Comparison of ENCODE assay signal across 8 cellular contexts in the genomic region with DNA sequence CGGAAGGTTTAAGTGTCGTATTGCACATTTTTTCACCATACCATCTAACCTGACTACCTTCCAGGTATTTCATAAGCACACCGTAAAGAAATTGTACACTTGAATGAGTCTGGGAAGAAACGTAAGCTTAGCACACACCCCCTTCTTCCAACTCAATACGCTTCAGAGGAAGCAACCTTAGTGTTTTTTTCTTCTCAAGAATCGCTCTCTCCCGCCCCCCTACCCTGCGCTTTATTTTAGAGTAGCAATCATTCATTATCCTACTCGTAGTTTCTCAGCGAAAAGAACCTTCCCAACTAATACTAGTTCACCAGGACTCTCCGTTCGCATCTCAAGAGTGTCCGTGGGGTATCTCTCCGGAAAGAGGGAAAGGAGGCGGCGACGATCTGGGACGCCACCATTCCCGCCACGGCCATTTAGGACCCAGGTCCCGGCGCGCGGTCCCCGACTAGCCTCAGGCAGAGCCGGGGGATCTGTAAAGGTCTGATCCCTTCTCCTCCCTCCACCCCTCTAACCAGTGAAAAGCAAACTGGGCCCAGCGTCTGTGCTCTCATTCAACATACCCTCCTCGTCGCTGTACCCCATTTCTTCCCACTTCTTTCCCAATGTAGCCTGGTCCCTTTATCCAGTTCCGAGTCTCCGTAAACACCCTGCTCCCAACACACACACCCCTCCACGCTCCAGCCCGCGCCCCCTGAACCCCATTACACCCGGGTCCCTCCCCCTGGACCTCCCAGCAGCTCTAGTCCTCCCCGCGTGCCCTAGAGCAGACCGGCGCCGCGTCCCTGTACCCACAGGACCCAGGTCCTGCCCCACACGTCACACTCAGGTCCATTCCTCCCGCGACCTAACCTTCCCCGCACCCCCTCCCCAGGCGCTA. TPM values are rescaled to one million over a fixed set of nuclear protein-coding genes. Genes with fewer than 3 reads are reported as not detected.
DNase-seq lines count a peak whose midpoint lies in the region; ATAC-seq, FAIRE-seq and TF ChIP-seq lines count a peak whose summit lies in the region.

No MANE protein-coding gene starts in this region.

- ATAC-seq in HG02852 (IDR thresholded peaks at IDR 0.05; ENCODE audit: unreplicated experiment), result peak; percentile 43

- peaks cover 8% of the 10 kb centered on the region for H3K4me1 Mint-ChIP-seq in MCF 10A (ENCODE audit: insufficient read depth, unreplicated experiment)

- CTCF ChIA-PET in AG04449 (lab: Yijun Ruan, JAX) (interaction anchor here (1.4 to 30.3 kb wide), 4 partner anchors 19 to 96 kb away, joined by 3 to 560 read pairs (median 8); no protein-coding TSS in a partner anchor), MCF 10A (lab: Yijun Ruan, JAX) (interaction anchor here (0.6 to 2.8 kb wide), 2 partner anchors 96 to 337 kb away, joined by 3 to 13 read pairs; no protein-coding TSS in a partner anchor)

- H3K27ac ChIP-seq in small intestine (ENCODE audit: low read depth in 1 of 2, low read length in 1 of 2), result peak overlapping the region in 1 of 2 donors; percentile 71

- H3K9me3 Mint-ChIP-seq in MCF 10A (ENCODE audit: unreplicated experiment), result no peaks in the 10 kb centered on the region

- no peaks in the 10 kb centered on the region for H3K27me3 ChIP-seq in small intestine (ENCODE audit: control insufficient read depth in 2 of 2, insufficient read depth in 2 of 2, low read length in 2 of 2)

- DNase-seq in AG04449 (ENCODE audit: low read depth, low spot score) (no peak), GM03348 (ENCODE audit: low spot score) (peak; percentile 53), NCI-H345 treated with DMSO at 0.1 percent for 48 hours (lab: John Stamatoyannopoulos, UW; ENCODE audit: unreplicated experiment) (peak; percentile 19), MCF 10A (ENCODE audit: unreplicated experiment) (peak; percentile 65), inferior parietal cortex (ENCODE audit: extremely low spot score) (peak; percentile 47), small intestine (peak; percentile 21), SKM-1 treated with dmso at 0.1 percent for 144 hours (lab: John Stamatoyannopoulos, UW; ENCODE audit: unreplicated experiment) (no peak)

- H3K36me3 Mint-ChIP-seq in MCF 10A (ENCODE audit: insufficient read depth, unreplicated experiment), result peaks cover 7% of the 10 kb centered on the region

- H3K4me3 ChIP-seq in AG04449 (ENCODE audit: low read depth, low read length) (peak overlapping the region; percentile 91), small intestine (ENCODE audit: low read depth in 1 of 2, low read length in 2 of 2) (peak overlapping the region; percentile 58 to 71)

- no peaks in the 10 kb centered on the region for H3K36me3 ChIP-seq in small intestine (ENCODE audit: control insufficient read depth in 2 of 2, insufficient read depth in 2 of 2, low read length in 2 of 2)

- intact Hi-C loops in MCF 10A (cut with micrococcal nuclease), result loop anchor here (1.0 kb wide), 1 partner anchor 96 kb away; no protein-coding TSS in a partner anchor

- FAIRE-seq in small intestine (lab: Jason Lieb, UNC), result no peak

- no peaks in the 10 kb centered on the region for H3K9me3 ChIP-seq in small intestine (ENCODE audit: control insufficient read depth, low read depth)

- WGBS in small intestine, 3 donors, result 1% methylated on average over 45 to 46 of the region's 46 CpGs

- no TSS peak for BruUV-seq in MCF 10A (replicated peaks; lab: Mats Ljungman, UMichigan)

- no peaks in the 10 kb centered on the region for H3K27me3 Mint-ChIP-seq in MCF 10A (ENCODE audit: insufficient read depth, unreplicated experiment)

- peak overlapping the region; percentile 100 for H3K27ac Mint-ChIP-seq in MCF 10A (ENCODE audit: low read depth, unreplicated experiment)

- no peak for TF ChIP-seq CTCF in AG04449 (IDR thresholded peaks at IDR 0.05; ENCODE audit: insufficient read depth, low read length, missing control alignments)
- TF ChIP-seq CTCF in MCF 10A (IDR thresholded peaks at IDR 0.05; ENCODE audit: unreplicated experiment), result no peak

- peaks cover 0 to 3% of the 10 kb centered on the region in 2 donors for H3K4me1 ChIP-seq in small intestine (ENCODE audit: control insufficient read depth in 2 of 2, insufficient read depth in 1 of 2, low read depth in 1 of 2, low read length in 1 of 2)

- peak overlapping the region; percentile 95 for H3K4me3 Mint-ChIP-seq in MCF 10A (ENCODE audit: unreplicated experiment)

- POLR2A ChIA-PET in AG04449 (lab: Yijun Ruan, JAX) (interaction anchor here (0.6 to 1.0 kb wide), 5 partner anchors 9 to 130 kb away, joined by 3 to 4 read pairs (median 3); a partner anchor contains a TSS), MCF 10A (lab: Yijun Ruan, JAX) (interaction anchor here (0.6 to 6.8 kb wide), 24 partner anchors 9 to 534 kb away, joined by 3 to 43 read pairs (median 5); a partner anchor contains a TSS)

RNA-seq across cellular contexts. Expression of a gene that starts 16.0 kb away (rescaled TPM):
- not detected in 2 replicates for total RNA-seq in MCF 10A (2022)
- polyA plus RNA-seq in small intestine, result under 1 TPM; 0.37 to 0.54 (median 0.45) TPM

RNA-seq across cellular contexts. Expression of a gene that starts 30.6 kb away (rescaled TPM):
- not detected in 2 replicates for total RNA-seq in MCF 10A (2022)
- 1 to 10 TPM in 1 of 3 donors, under 1 TPM in 1, not detected in 1; 0.04 to 1.6 TPM for polyA plus RNA-seq in small intestine

RNA-seq across cellular contexts. Expression of a gene that starts 34.1 kb away (rescaled TPM):
- 19.6 and 21.4 TPM in 2 replicates for total RNA-seq in MCF 10A (2022)
- polyA plus RNA-seq in small intestine, result 1 to 10 TPM; 2.4 to 9.4 (median 9.3) TPM

Comparison
In these comparisons a context has a peak if more than half of its experiments do, and no peak if none do; other contexts are left out.
1. DNase-seq: peak in GM03348 (single experiment), NCI-H345 treated with DMSO at 0.1 percent for 48 hours (single experiment), MCF 10A (single experiment), inferior parietal cortex (single experiment) and small intestine (single experiment); none in AG04449 (single experiment) and SKM-1 treated with dmso at 0.1 percent for 144 hours (single experiment).